In genomic region chr2:11387831-11388230, GRCh38 we compare ENCODE assay signal across 1 cellular context.
A peak's percentile ranks its signal among the peaks of the same experiment; 100 is the strongest.
TF ChIP-seq lines count a peak whose summit lies in the region.

No MANE protein-coding gene starts in this region.

TF ChIP-seq in HepG2, 621 proteins besides CTCF, POLR2A, EP300 and RAD21 (continued from another document and continues in another):
- TF ChIP-seq REST (IDR thresholded peaks at IDR 0.05; ENCODE audit: borderline replicate concordance in 1 of 2, low read depth in 1 of 2, low read length in 2 of 2) (0 out of 4 replicates have a peak, but pooled peaks of 1 of the 2 experiments have one; percentile 41), CREM (IDR thresholded peaks at IDR 0.05) (peak; percentile 62), CREM (CRISPR knock-in tag; IDR thresholded peaks at IDR 0.05) (no peak), CEBPG (CRISPR knock-in tag; IDR thresholded peaks at IDR 0.05) (peak; percentile 42; the same call in 1 of the 2 replicates), FOSL1 (CRISPR knock-in tag; IDR thresholded peaks at IDR 0.05; ENCODE audit: borderline replicate concordance) (no peak), ZKSCAN8 (CRISPR knock-in tag; IDR thresholded peaks at IDR 0.05; ENCODE audit: borderline replicate concordance) (0 out of 2 replicates have a peak, but pooled peaks have one; percentile 72), POLR2AphosphoS2 (IDR thresholded peaks at IDR 0.05; ENCODE audit: low read depth, low read length) (no peak), ATF2 (CRISPR knock-in tag; IDR thresholded peaks at IDR 0.05) (peak; percentile 60; the same call in 1 of the 2 replicates), KDM6A (CRISPR knock-in tag; IDR thresholded peaks at IDR 0.05; ENCODE audit: low read depth) (no peak), HMGXB3 (CRISPR knock-in tag; IDR thresholded peaks at IDR 0.05; ENCODE audit: borderline replicate concordance) (peak; percentile 47; the same call in 1 of the 2 replicates), ZNF20 (CRISPR knock-in tag; IDR thresholded peaks at IDR 0.05) (no peak), ZNF777 (CRISPR knock-in tag; IDR thresholded peaks at IDR 0.05) (no peak), PHF8 (CRISPR knock-in tag; IDR thresholded peaks at IDR 0.05) (peak; percentile 40; the same call in 1 of the 2 replicates), CREB1 (IDR thresholded peaks at IDR 0.05) (no peak), CREB1 (CRISPR knock-in tag; IDR thresholded peaks at IDR 0.05) (peak; percentile 60), KLF9 (CRISPR knock-in tag; IDR thresholded peaks at IDR 0.05; ENCODE audit: low read depth) (0 out of 2 replicates have a peak, but pooled peaks have one; percentile 41), IRF2 (CRISPR knock-in tag; IDR thresholded peaks at IDR 0.05) (peak; percentile 46; the same call in 1 of the 2 replicates), DMAP1 (CRISPR knock-in tag; IDR thresholded peaks at IDR 0.05) (0 out of 2 replicates have a peak, but pooled peaks have one; percentile 47), SOX6 (IDR thresholded peaks at IDR 0.05) (no peak), SOX6 (CRISPR knock-in tag; IDR thresholded peaks at IDR 0.05) (peak; percentile 61; the same call in 1 of the 2 replicates), KLF11 (CRISPR knock-in tag; IDR thresholded peaks at IDR 0.05) (no peak), ZSCAN9 (CRISPR knock-in tag; IDR thresholded peaks at IDR 0.05; ENCODE audit: borderline replicate concordance) (peak; percentile 80; the same call in 1 of the 2 replicates), ZNF703 (CRISPR knock-in tag; IDR thresholded peaks at IDR 0.05; ENCODE audit: borderline replicate concordance) (0 out of 2 replicates have a peak, but pooled peaks have one; percentile 41), SOX5 (CRISPR knock-in tag; IDR thresholded peaks at IDR 0.05; ENCODE audit: borderline replicate concordance) (peak; percentile 70; the same call in 1 of the 2 replicates), HNF4A (CRISPR knock-in tag; IDR thresholded peaks at IDR 0.05) (peak; percentile 30; the same call in 1 of the 2 replicates), TBX3 (IDR thresholded peaks at IDR 0.05; ENCODE audit: borderline replicate concordance) (peak; percentile 86; the same call in 1 of the 2 replicates), NFKBIZ (CRISPR knock-in tag; IDR thresholded peaks at IDR 0.05) (peak; percentile 44; the same call in 1 of the 2 replicates), ZNF230 (CRISPR knock-in tag; IDR thresholded peaks at IDR 0.05) (no peak), ISL2 (CRISPR knock-in tag; IDR thresholded peaks at IDR 0.05) (peak; percentile 93), ZNF205 (CRISPR knock-in tag; IDR thresholded peaks at IDR 0.05) (peak; percentile 41; the same call in 1 of the 2 replicates), POGZ (CRISPR knock-in tag; IDR thresholded peaks at IDR 0.05) (no peak), HNRNPL (IDR thresholded peaks at IDR 0.05; ENCODE audit: low read depth, low read length) (0 out of 2 replicates have a peak, but pooled peaks have one; percentile 31), NR2F6 (IDR thresholded peaks at IDR 0.05) (peak; percentile 64), NR2F6 (CRISPR knock-in tag; IDR thresholded peaks at IDR 0.05) (peak; percentile 44; the same call in 1 of the 2 replicates), ZNF672 (CRISPR knock-in tag; IDR thresholded peaks at IDR 0.05) (no peak), NFYC (CRISPR knock-in tag; IDR thresholded peaks at IDR 0.05) (peak; percentile 10; the same call in 1 of the 2 replicates), ZNF747 (CRISPR knock-in tag; IDR thresholded peaks at IDR 0.05; ENCODE audit: borderline replicate concordance) (no peak), MIXL1 (CRISPR knock-in tag; IDR thresholded peaks at IDR 0.05) (peak; percentile 16; the same call in 1 of the 2 replicates), ZNF572 (CRISPR knock-in tag; IDR thresholded peaks at IDR 0.05) (no peak), TEAD3 (CRISPR knock-in tag; optimal IDR thresholded peaks at IDR 0.05; ENCODE audit: borderline replicate concordance) (peak; percentile 50), MED13 (CRISPR knock-in tag; IDR thresholded peaks at IDR 0.05) (peak; percentile 51; the same call in 1 of the 2 replicates), PITX1 (CRISPR knock-in tag; IDR thresholded peaks at IDR 0.05) (peak; percentile 33; the same call in 1 of the 2 replicates), ZFP36 (IDR thresholded peaks at IDR 0.05; ENCODE audit: borderline replicate concordance, low read depth, low read length, partially characterized antibody) (no peak), ONECUT2 (CRISPR knock-in tag; IDR thresholded peaks at IDR 0.05) (0 out of 2 replicates have a peak, but pooled peaks have one; percentile 13)
- TF ChIP-seq, protein P1, sequence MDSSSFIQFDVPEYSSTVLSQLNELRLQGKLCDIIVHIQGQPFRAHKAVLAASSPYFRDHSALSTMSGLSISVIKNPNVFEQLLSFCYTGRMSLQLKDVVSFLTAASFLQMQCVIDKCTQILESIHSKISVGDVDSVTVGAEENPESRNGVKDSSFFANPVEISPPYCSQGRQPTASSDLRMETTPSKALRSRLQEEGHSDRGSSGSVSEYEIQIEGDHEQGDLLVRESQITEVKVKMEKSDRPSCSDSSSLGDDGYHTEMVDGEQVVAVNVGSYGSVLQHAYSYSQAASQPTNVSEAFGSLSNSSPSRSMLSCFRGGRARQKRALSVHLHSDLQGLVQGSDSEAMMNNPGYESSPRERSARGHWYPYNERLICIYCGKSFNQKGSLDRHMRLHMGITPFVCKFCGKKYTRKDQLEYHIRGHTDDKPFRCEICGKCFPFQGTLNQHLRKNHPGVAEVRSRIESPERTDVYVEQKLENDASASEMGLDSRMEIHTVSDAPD (CRISPR knock-in tag; IDR thresholded peaks at IDR 0.05) = peak; percentile 74; the same call in 1 of the 2 replicates
- TF ChIP-seq, protein P2, sequence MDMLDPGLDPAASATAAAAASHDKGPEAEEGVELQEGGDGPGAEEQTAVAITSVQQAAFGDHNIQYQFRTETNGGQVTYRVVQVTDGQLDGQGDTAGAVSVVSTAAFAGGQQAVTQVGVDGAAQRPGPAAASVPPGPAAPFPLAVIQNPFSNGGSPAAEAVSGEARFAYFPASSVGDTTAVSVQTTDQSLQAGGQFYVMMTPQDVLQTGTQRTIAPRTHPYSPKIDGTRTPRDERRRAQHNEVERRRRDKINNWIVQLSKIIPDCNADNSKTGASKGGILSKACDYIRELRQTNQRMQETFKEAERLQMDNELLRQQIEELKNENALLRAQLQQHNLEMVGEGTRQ (IDR thresholded peaks at IDR 0.05; ENCODE audit: low read depth, low read length) = no peak
- TF ChIP-seq, protein P2 (CRISPR knock-in tag; IDR thresholded peaks at IDR 0.05; ENCODE audit: borderline replicate concordance) = no peak
- TF ChIP-seq, protein P3, sequence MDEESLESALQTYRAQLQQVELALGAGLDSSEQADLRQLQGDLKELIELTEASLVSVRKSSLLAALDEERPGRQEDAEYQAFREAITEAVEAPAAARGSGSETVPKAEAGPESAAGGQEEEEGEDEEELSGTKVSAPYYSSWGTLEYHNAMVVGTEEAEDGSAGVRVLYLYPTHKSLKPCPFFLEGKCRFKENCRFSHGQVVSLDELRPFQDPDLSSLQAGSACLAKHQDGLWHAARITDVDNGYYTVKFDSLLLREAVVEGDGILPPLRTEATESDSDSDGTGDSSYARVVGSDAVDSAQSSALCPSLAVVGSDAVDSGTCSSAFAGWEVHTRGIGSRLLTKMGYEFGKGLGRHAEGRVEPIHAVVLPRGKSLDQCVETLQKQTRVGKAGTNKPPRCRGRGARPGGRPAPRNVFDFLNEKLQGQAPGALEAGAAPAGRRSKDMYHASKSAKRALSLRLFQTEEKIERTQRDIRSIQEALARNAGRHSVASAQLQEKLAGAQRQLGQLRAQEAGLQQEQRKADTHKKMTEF (CRISPR knock-in tag; IDR thresholded peaks at IDR 0.05) = peak; percentile 28; the same call in 1 of the 2 replicates
- TF ChIP-seq, protein P4, sequence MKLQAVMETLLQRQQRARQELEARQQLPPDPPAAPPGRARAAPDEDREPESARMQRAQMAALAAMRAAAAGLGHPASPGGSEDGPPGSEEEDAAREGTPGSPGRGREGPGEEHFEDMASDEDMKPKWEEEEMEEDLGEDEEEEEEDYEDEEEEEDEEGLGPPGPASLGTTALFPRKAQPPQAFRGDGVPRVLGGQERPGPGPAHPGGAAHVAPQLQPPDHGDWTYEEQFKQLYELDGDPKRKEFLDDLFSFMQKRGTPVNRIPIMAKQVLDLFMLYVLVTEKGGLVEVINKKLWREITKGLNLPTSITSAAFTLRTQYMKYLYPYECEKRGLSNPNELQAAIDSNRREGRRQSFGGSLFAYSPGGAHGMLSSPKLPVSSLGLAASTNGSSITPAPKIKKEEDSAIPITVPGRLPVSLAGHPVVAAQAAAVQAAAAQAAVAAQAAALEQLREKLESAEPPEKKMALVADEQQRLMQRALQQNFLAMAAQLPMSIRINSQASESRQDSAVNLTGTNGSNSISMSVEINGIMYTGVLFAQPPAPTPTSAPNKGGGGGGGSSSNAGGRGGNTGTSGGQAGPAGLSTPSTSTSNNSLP (IDR thresholded peaks at IDR 0.05; ENCODE audit: low read depth, low read length) = peak; percentile 92
- TF ChIP-seq, protein P5, sequence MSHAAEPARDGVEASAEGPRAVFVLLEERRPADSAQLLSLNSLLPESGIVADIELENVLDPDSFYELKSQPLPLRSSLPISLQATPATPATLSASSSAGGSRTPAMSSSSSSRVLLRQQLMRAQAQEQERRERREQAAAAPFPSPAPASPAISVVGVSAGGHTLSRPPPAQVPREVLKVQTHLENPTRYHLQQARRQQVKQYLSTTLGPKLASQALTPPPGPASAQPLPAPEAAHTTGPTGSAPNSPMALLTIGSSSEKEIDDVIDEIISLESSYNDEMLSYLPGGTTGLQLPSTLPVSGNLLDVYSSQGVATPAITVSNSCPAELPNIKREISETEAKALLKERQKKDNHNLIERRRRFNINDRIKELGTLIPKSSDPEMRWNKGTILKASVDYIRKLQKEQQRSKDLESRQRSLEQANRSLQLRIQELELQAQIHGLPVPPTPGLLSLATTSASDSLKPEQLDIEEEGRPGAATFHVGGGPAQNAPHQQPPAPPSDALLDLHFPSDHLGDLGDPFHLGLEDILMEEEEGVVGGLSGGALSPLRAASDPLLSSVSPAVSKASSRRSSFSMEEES (CRISPR knock-in tag; IDR thresholded peaks at IDR 0.05) = peak; percentile 18; the same call in 1 of the 2 replicates
